Comparison of ENCODE assay signal across 24 cellular contexts in the genomic region with DNA sequence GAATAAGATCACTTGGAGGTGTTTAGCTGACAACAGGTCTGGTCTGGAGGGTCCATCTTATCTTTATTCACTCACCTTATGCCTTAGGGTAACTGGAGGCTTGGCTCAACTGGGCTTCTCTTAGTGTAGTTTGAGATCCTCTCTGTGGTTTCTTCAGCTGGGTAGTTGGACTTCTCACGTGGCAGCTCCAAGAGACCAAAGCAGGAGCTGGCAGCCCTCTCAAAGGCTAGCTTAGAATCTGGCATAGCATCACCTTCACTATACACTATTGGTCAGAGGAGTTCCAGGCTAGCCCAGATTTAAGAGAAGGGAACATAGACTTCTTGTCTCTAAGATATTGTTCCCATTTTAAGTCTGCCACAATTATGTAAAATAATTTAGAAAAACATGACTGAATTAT. TPM values are rescaled to one million over a fixed set of nuclear protein-coding genes. Genes with fewer than 3 reads are reported as not detected.
DNase-seq lines count a peak whose midpoint lies in the region; ATAC-seq, FAIRE-seq and TF ChIP-seq lines count a peak whose summit lies in the region.
"Had no signal": no experiment of that assay in that cellular context is flagged by ENCODE, and none has a peak within 500 bp of the region (broad histone marks: within the 10 kb centered on the region; RNA-seq: fewer than 3 reads in every experiment).

No MANE protein-coding gene starts in this region.

- peaks cover 22% of the 10 kb centered on the region for H3K79me2 ChIP-seq in PC-9 (ENCODE audit: low read depth)
- peaks cover 29% of the 10 kb centered on the region for H3K79me2 ChIP-seq in neural progenitor cell (ENCODE audit: low read depth)

- H3K27ac ChIP-seq in right atrium auricular region (no peak overlapping the region), PC-9 (peak overlapping the region; percentile 16; the same call in 1 of the 2 replicates), SJCRH30 (no peak overlapping the region), neural progenitor cell (no peak overlapping the region)
- H3K27ac ChIP-seq: transverse colon had no signal

- H3K27me3 Mint-ChIP-seq in memory B cell (no peaks in the 10 kb centered on the region), neural progenitor cell (ENCODE audit: insufficient read depth, low read depth) (no peaks in the 10 kb centered on the region)
- H3K27me3 Mint-ChIP-seq: activated CD4-positive, alpha-beta T cell treated with anti-CD3 and anti-CD28 coated beads for 36 hours; brain; T-cell had no signal

- DNase-seq in right atrium auricular region (ENCODE audit: low spot score), result peak; percentile 52
- no peak for DNase-seq in cardiac septum (ENCODE audit: low spot score)
- no peak for DNase-seq in PC-9
- DNase-seq in memory B cell (ENCODE audit: low spot score in 2 of 2), result no peak
- no peak for DNase-seq in SJCRH30
- DNase-seq in GM12891 (ENCODE audit: insufficient read length, low spot score), result no peak
- no peak for DNase-seq in activated naive CD4-positive, alpha-beta T cell (lab: John Stamatoyannopoulos, UW)
- no peak for DNase-seq in neural progenitor cell (ENCODE audit: low spot score)
- DNase-seq: activated CD4-positive, alpha-beta T cell treated with anti-CD3 and anti-CD28 coated beads for 36 hours; activated gamma-delta T cell treated with Interleukin-2 at 50 U/mL for 16 hours; activated T-cell treated with anti-CD3 and anti-CD28 coated beads, Interleukin-2, amount 50 U/mL, for 1 hour; AML-193; COR-L47; effector CD8-positive, alpha-beta T cell; foreskin melanocyte; H9; hippocampal formation; immature natural killer cell; NCI-H1105 treated with DMSO at 0.1 percent for 48 hours; NCI-H2081; NCI-H82; T-cell; transverse colon had no signal

- H3K9me3 ChIP-seq in right atrium auricular region, result no peaks in the 10 kb centered on the region
- H3K9me3 ChIP-seq in PC-9 (ENCODE audit: insufficient read depth, low read depth), result no peaks in the 10 kb centered on the region
- H3K9me3 ChIP-seq in SJCRH30 (replicated peaks), result no peaks in the 10 kb centered on the region
- no peaks in the 10 kb centered on the region for H3K9me3 ChIP-seq in neural progenitor cell (ENCODE audit: low read depth)
- H3K9me3 ChIP-seq: transverse colon had no signal

- no peak for FAIRE-seq in GM12891 (lab: Jason Lieb, UNC)

- H4K20me1 ChIP-seq in PC-9 (ENCODE audit: insufficient read depth) (no peaks in the 10 kb centered on the region), neural progenitor cell (ENCODE audit: low read depth) (peaks cover 5% of the 10 kb centered on the region)

- H3K27ac Mint-ChIP-seq in memory B cell (peak overlapping the region; percentile 87), neural progenitor cell (no peak overlapping the region)
- H3K27ac Mint-ChIP-seq: activated CD4-positive, alpha-beta T cell treated with anti-CD3 and anti-CD28 coated beads for 36 hours; brain; H9; T-cell had no signal

- no peak overlapping the region for H3K4me2 ChIP-seq in PC-9
- H3K4me2 ChIP-seq in neural progenitor cell, result no peak overlapping the region

- H3K27me3 ChIP-seq in right atrium auricular region, result no peaks in the 10 kb centered on the region
- no peaks in the 10 kb centered on the region for H3K27me3 ChIP-seq in PC-9 (ENCODE audit: insufficient read depth, low read depth)
- H3K27me3 ChIP-seq in SJCRH30, result no peaks in the 10 kb centered on the region
- H3K27me3 ChIP-seq in neural progenitor cell, result no peaks in the 10 kb centered on the region
- H3K27me3 ChIP-seq: transverse colon had no signal

- no peaks in the 10 kb centered on the region for H3K9me2 ChIP-seq in PC-9 (ENCODE audit: insufficient read depth)

- TF ChIP-seq POLR2A in GM12891 (IDR thresholded peaks at IDR 0.05; ENCODE audit: low read depth, low read length), result no peak

- ATAC-seq in memory B cell (ENCODE audit: low read depth), result no peak
- ATAC-seq: activated CD4-positive, alpha-beta T cell treated with anti-CD3 and anti-CD28 coated beads for 36 hours; T-cell had no signal

- H2AFZ ChIP-seq in PC-9 (no peak overlapping the region), neural progenitor cell (replicated peaks) (no peak overlapping the region)

- H3K4me3 Mint-ChIP-seq in memory B cell, result peak overlapping the region; percentile 2
- no peak overlapping the region for H3K4me3 Mint-ChIP-seq in neural progenitor cell
- H3K4me3 Mint-ChIP-seq: activated CD4-positive, alpha-beta T cell treated with anti-CD3 and anti-CD28 coated beads for 36 hours; brain; H9; immature natural killer cell; T-cell had no signal

- intact Hi-C loops in cardiac septum (cut with DNase I), result loop anchor here (10.0 kb wide), 1 partner anchor 67 kb away; no protein-coding TSS in a partner anchor
- intact Hi-C loops in PC-9 (cut with micrococcal nuclease; ENCODE audit: unreplicated experiment), result no loop called here

- H3K4me3 ChIP-seq in right atrium auricular region, result no peak overlapping the region
- H3K4me3 ChIP-seq in PC-9, result no peak overlapping the region
- H3K4me3 ChIP-seq in SJCRH30, result no peak overlapping the region
- H3K4me3 ChIP-seq in neural progenitor cell, result no peak overlapping the region
- H3K4me3 ChIP-seq: transverse colon had no signal

- peaks cover 27% of the 10 kb centered on the region for H3K4me1 Mint-ChIP-seq in memory B cell
- H3K4me1 Mint-ChIP-seq in neural progenitor cell, result no peaks in the 10 kb centered on the region

- no peaks in the 10 kb centered on the region for H3K36me3 ChIP-seq in right atrium auricular region
- H3K36me3 ChIP-seq in PC-9 (ENCODE audit: low read depth), result no peaks in the 10 kb centered on the region
- H3K36me3 ChIP-seq in SJCRH30, result no peaks in the 10 kb centered on the region
- no peaks in the 10 kb centered on the region for H3K36me3 ChIP-seq in neural progenitor cell
- H3K36me3 ChIP-seq: transverse colon had no signal

- H3K36me3 Mint-ChIP-seq in memory B cell, result peaks cover under 1% of the 10 kb centered on the region
- no peaks in the 10 kb centered on the region for H3K36me3 Mint-ChIP-seq in neural progenitor cell
- H3K36me3 Mint-ChIP-seq: T-cell had no signal

- H3K9ac ChIP-seq in neural progenitor cell, result no peak overlapping the region

- TF ChIP-seq CTCF in right atrium auricular region (IDR thresholded peaks at IDR 0.05) (no peak), PC-9 (conservative IDR thresholded peaks at IDR 0.05) (no peak), neural progenitor cell (IDR thresholded peaks at IDR 0.05) (no peak)

- POLR2A ChIA-PET in PC-9 (lab: Charles Lee; ENCODE audit: unreplicated experiment), result no interaction called here

- H3K9me3 Mint-ChIP-seq in memory B cell (no peaks in the 10 kb centered on the region), neural progenitor cell (no peaks in the 10 kb centered on the region)
- H3K9me3 Mint-ChIP-seq: brain, H9, immature natural killer cell, T-cell had no signal

- CTCF ChIA-PET in PC-9 (lab: Charles Lee), result interaction anchor here (0.5 kb wide), 1 partner anchor 43 kb away, joined by 4 read pairs; no protein-coding TSS in a partner anchor

- H3F3A ChIP-seq in PC-9 (ENCODE audit: insufficient read depth, low read depth) (peaks cover 8% of the 10 kb centered on the region), neural progenitor cell (ENCODE audit: low read depth) (no peaks in the 10 kb centered on the region)

- BruUV-seq in PC-9 (replicated peaks; lab: Mats Ljungman, UMichigan), result no TSS peak

- H3K4me1 ChIP-seq in right atrium auricular region, result no peaks in the 10 kb centered on the region
- H3K4me1 ChIP-seq in PC-9 (replicated peaks; ENCODE audit: insufficient read depth), result no peaks in the 10 kb centered on the region
- no peaks in the 10 kb centered on the region for H3K4me1 ChIP-seq in SJCRH30
- no peaks in the 10 kb centered on the region for H3K4me1 ChIP-seq in neural progenitor cell
- H3K4me1 ChIP-seq: transverse colon had no signal

TF ChIP-seq in GM12891, 5 proteins besides CTCF, POLR2A, EP300 and RAD21:
- no peak for TF ChIP-seq POU2F2 (IDR thresholded peaks at IDR 0.05; ENCODE audit: low read depth, low read length)
- no peak for TF ChIP-seq POLR2AphosphoS5 (IDR thresholded peaks at IDR 0.05; ENCODE audit: low read depth, low read length)
- TF ChIP-seq PAX5 (IDR thresholded peaks at IDR 0.05; ENCODE audit: insufficient read depth, low read length, severe bottlenecking), result no peak
- no peak for TF ChIP-seq TAF1 (IDR thresholded peaks at IDR 0.05; ENCODE audit: low read depth, low read length)
- TF ChIP-seq SPI1 (IDR thresholded peaks at IDR 0.05; ENCODE audit: low read depth, low read length), result no peak

RNA-seq across cellular contexts. Expression of gene ADK, which starts 16.4 kb away (rescaled TPM):
- total RNA-seq in right atrium auricular region, result 10 to 100 TPM; 23.7 to 31.6 TPM
- total RNA-seq in cardiac septum, result 28.0 TPM
- 133 and 159 TPM in 2 replicates for total RNA-seq in PC-9 (2021)
- 42.7 and 48.6 TPM in 2 replicates for total RNA-seq in SJCRH30 (2014; rRNA removed; shearing (Covaris generic))
- 33.4 TPM for polyA plus RNA-seq in GM12891 (2012; ENCODE audit: low read depth, missing spikeins)
- total RNA-seq in neural progenitor cell (ENCODE audit: low replicate concordance), result 33.5 and 50.9 TPM in 2 replicates

RNA-seq across cellular contexts. Expression of gene AP3M1, which starts 16.8 kb away (rescaled TPM):
- total RNA-seq in right atrium auricular region, result 10 to 100 TPM; 20.2 to 27.6 TPM
- 30.8 TPM for total RNA-seq in cardiac septum
- total RNA-seq in PC-9 (2021), result 44.0 and 59.4 TPM in 2 replicates
- 42.1 and 43.1 TPM in 2 replicates for total RNA-seq in SJCRH30 (2014; rRNA removed; shearing (Covaris generic))
- polyA plus RNA-seq in GM12891 (2012; ENCODE audit: low read depth, missing spikeins), result 33.3 TPM
- 47.2 and 58.3 TPM in 2 replicates for total RNA-seq in neural progenitor cell (ENCODE audit: low replicate concordance)
